In the genomic region with DNA sequence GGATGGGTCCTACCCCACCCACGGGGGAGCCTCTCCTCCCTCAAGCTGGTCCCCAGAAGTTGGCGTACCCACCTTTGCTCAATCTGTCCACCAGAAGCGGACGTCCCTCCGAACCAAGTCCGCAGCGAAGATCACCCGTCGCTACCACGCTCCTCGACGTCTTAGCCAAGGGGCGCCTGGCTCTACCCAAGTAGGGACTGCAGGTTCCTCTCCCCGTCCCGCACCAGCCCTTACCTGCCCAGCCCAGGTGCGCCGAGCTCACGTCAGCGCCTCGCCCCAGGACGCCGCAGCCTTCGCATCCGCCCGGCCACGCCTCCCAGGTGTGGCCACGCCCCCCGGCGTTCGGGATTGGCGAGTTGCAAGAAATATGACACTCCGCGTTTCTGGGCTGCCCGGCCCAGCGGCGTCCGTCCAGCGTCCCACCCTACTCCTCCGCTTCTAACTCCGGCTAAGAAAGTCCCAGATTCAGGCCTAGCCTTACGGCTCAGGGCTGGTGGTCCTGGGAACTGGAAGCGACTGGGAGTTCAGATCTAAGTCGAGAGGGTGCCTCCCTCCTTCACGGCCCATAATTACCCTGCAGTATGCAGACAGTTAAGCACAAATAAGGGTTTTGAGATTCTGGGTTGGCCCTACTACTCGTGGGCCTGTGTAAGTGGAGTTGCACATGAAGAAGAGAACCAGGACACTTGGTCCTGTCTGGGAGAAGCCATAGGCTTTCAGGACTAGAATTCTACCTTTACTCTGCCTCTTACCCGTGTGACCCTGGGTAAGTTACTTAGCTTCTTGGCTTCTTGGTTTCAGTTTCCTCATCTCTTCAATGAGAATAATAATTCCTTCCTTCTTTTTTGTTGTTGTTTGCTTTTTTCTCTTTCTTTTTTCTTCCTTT, we compare ENCODE assay signal across 8 cellular contexts. TPM values are rescaled to one million over a fixed set of nuclear protein-coding genes. Genes with fewer than 3 reads are reported as not detected.
A peak's percentile ranks its signal among the peaks of the same experiment; 100 is the strongest.
DNase-seq lines count a peak whose midpoint lies in the region; ATAC-seq and TF ChIP-seq lines count a peak whose summit lies in the region.

A gene (minus strand): TSS at position 268 of the 886 bp plus-strand sequence. CDS start 4,729 bp downstream, outside the sequence.

- TF ChIP-seq POLR2A in stomach (IDR thresholded peaks at IDR 0.05): peak in 2 of 4 donors; percentile 69 to 90

- TF ChIP-seq EP300 in stomach (IDR thresholded peaks at IDR 0.05): no peak

- H3K9me3 Mint-ChIP-seq in activated T-helper 1 cell treated with anti-CD3 and anti-CD28 coated beads, Interleukin-12 subunit alpha, Interleukin-12 subunit beta, Interleukin-2, Interleukin-4 antibody, amounts not matched to agents 30 ng/mL and 10 ng/mL and 1 ng/mL, durations not matched to agents 14 hours and 24 hours and 36 hours: no peaks in the 10 kb centered on the region
- H3K9me3 Mint-ChIP-seq in nephron: no peaks in the 10 kb centered on the region

- peak; percentile 74 to 94 for DNase-seq in NCI-H526 (lab: John Stamatoyannopoulos, UW)
- DNase-seq in activated T-helper 1 cell treated with anti-CD3 and anti-CD28 coated beads, Interleukin-12 subunit alpha, Interleukin-12 subunit beta, Interleukin-2, Interleukin-4 antibody, amounts not matched to agents 30 ng/mL and 10 ng/mL and 1 ng/mL, durations not matched to agents 14 hours and 24 hours and 36 hours (ENCODE audit: low spot score): no peak
- peak; percentile 49 for DNase-seq in fibroblast of mammary gland (ENCODE audit: low read depth)
- DNase-seq in stomach: peak; percentile 98
- DNase-seq in OCI-M2 (lab: John Stamatoyannopoulos, UW; ENCODE audit: unreplicated experiment): no peak

- 3 to 11% (median 5%) methylated on average over 18 to 46 of the region's 46 CpGs for whole genome bisulfite sequencing in stomach, 5 donors

- no peaks in the 10 kb centered on the region for H3K9me3 ChIP-seq in stomach

- H3K4me1 Mint-ChIP-seq in activated T-helper 1 cell treated with anti-CD3 and anti-CD28 coated beads, Interleukin-12 subunit alpha, Interleukin-12 subunit beta, Interleukin-2, Interleukin-4 antibody, amounts not matched to agents 30 ng/mL and 10 ng/mL and 1 ng/mL, durations not matched to agents 14 hours and 24 hours and 36 hours (ENCODE audit: low read depth): peaks cover 18% of the 10 kb centered on the region
- peaks cover 25% of the 10 kb centered on the region for H3K4me1 Mint-ChIP-seq in nephron

- H3K27me3 ChIP-seq in stomach: peaks cover 0 to 13% (median 4%) of the 10 kb centered on the region in 3 donors

- peak within 1 kb of the TSS; percentile 88 to 97 (median 90) for H3K27ac ChIP-seq in stomach

- peaks cover 10% of the 10 kb centered on the region for H3K27me3 Mint-ChIP-seq in activated T-helper 1 cell treated with anti-CD3 and anti-CD28 coated beads, Interleukin-12 subunit alpha, Interleukin-12 subunit beta, Interleukin-2, Interleukin-4 antibody, amounts not matched to agents 30 ng/mL and 10 ng/mL and 1 ng/mL, durations not matched to agents 14 hours and 24 hours and 36 hours (ENCODE audit: insufficient read depth)
- H3K27me3 Mint-ChIP-seq in nephron (ENCODE audit: low read depth): peaks cover 42% of the 10 kb centered on the region

- H3K36me3 Mint-ChIP-seq in activated T-helper 1 cell treated with anti-CD3 and anti-CD28 coated beads, Interleukin-12 subunit alpha, Interleukin-12 subunit beta, Interleukin-2, Interleukin-4 antibody, amounts not matched to agents 30 ng/mL and 10 ng/mL and 1 ng/mL, durations not matched to agents 14 hours and 24 hours and 36 hours (ENCODE audit: low read depth): no peaks in the 10 kb centered on the region
- no peaks in the 10 kb centered on the region for H3K36me3 Mint-ChIP-seq in nephron (ENCODE audit: low read depth)

- TF ChIP-seq CTCF in fibroblast of mammary gland (conservative IDR thresholded peaks at IDR 0.05; ENCODE audit: control insufficient read depth, insufficient read depth, low read depth, low read length): no peak
- TF ChIP-seq CTCF in nephron (IDR thresholded peaks at IDR 0.05; ENCODE audit: unreplicated experiment in 3 of 3): no peak
- TF ChIP-seq CTCF in stomach (IDR thresholded peaks at IDR 0.05): no peak

- H3K4me3 Mint-ChIP-seq in activated T-helper 1 cell treated with anti-CD3 and anti-CD28 coated beads, Interleukin-12 subunit alpha, Interleukin-12 subunit beta, Interleukin-2, Interleukin-4 antibody, amounts not matched to agents 30 ng/mL and 10 ng/mL and 1 ng/mL, durations not matched to agents 14 hours and 24 hours and 36 hours: peak within 1 kb of the TSS; percentile 27
- H3K4me3 Mint-ChIP-seq in nephron: peak within 1 kb of the TSS; percentile 86 to 88 (median 88)

- ATAC-seq in GM18517 (IDR thresholded peaks at IDR 0.05; ENCODE audit: unreplicated experiment) (peak; percentile 63), HG03039 (IDR thresholded peaks at IDR 0.05; ENCODE audit: unreplicated experiment) (peak; percentile 91)

- intact Hi-C loops in activated T-helper 1 cell treated with anti-CD3 and anti-CD28 coated beads, Interleukin-12 subunit alpha, Interleukin-12 subunit beta, Interleukin-2, Interleukin-4 antibody, amounts not matched to agents 30 ng/mL and 10 ng/mL and 1 ng/mL, durations not matched to agents 14 hours and 24 hours and 36 hours (cut with micrococcal nuclease): no loop called here
- intact Hi-C loops in stomach (cut with DNase I; ENCODE audit: low total_unique reads): no loop called here

- H3K4me1 ChIP-seq in stomach: peaks cover 8 to 42% (median 19%) of the 10 kb centered on the region in 4 donors

- H3K4me3 ChIP-seq in fibroblast of mammary gland (ENCODE audit: control insufficient read depth, low read depth, low read length): no peak within 1 kb of the TSS
- peak within 1 kb of the TSS; percentile 46 to 62 (median 52) for H3K4me3 ChIP-seq in stomach

- no peak within 1 kb of the TSS for H3K27ac Mint-ChIP-seq in activated T-helper 1 cell treated with anti-CD3 and anti-CD28 coated beads, Interleukin-12 subunit alpha, Interleukin-12 subunit beta, Interleukin-2, Interleukin-4 antibody, amounts not matched to agents 30 ng/mL and 10 ng/mL and 1 ng/mL, durations not matched to agents 14 hours and 24 hours and 36 hours
- H3K27ac Mint-ChIP-seq in nephron: peak within 1 kb of the TSS; percentile 84 to 95 (median 94)

- no peaks in the 10 kb centered on the region for H3K36me3 ChIP-seq in stomach

RNA-seq across cellular contexts. Expression of the gene that starts here (rescaled TPM):
- 0.16 and 0.17 TPM in 2 replicates for total RNA-seq in activated T-helper 1 cell treated with anti-CD3 and anti-CD28 coated beads, Interleukin-12 subunit alpha, Interleukin-12 subunit beta, Interleukin-2, Interleukin-4 antibody, amounts not matched to agents 30 ng/mL and 10 ng/mL and 1 ng/mL, durations not matched to agents 14 hours and 24 hours and 36 hours
- total RNA-seq in stomach: 10 to 100 TPM; 11.6 to 64.8 (median 33.5) TPM
- polyA plus RNA-seq in stomach: 10 to 100 TPM; 19.5 to 27.8 (median 25.2) TPM

Comparison
In these comparisons a context has a peak if more than half of its experiments do, and no peak if none do; other contexts are left out.
1. RNA of the gene that starts here (total RNA-seq): 11.6 to 64.8 TPM in stomach; 0.16 to 0.17 TPM in activated T-helper 1 cell treated with anti-CD3 and anti-CD28 coated beads, Interleukin-12 subunit alpha, Interleukin-12 subunit beta, Interleukin-2, Interleukin-4 antibody, amounts not matched to agents 30 ng/mL and 10 ng/mL and 1 ng/mL, durations not matched to agents 14 hours and 24 hours and 36 hours; every median in the first group is over 10 times any median in the second.
2. DNase-seq: peak in NCI-H526 (2 of 2), fibroblast of mammary gland (single experiment) and stomach (single experiment); none in activated T-helper 1 cell treated with anti-CD3 and anti-CD28 coated beads, Interleukin-12 subunit alpha, Interleukin-12 subunit beta, Interleukin-2, Interleukin-4 antibody, amounts not matched to agents 30 ng/mL and 10 ng/mL and 1 ng/mL, durations not matched to agents 14 hours and 24 hours and 36 hours (single experiment) and OCI-M2 (single experiment).